10 cellular contexts compared by ENCODE assay signal in the genomic region with DNA sequence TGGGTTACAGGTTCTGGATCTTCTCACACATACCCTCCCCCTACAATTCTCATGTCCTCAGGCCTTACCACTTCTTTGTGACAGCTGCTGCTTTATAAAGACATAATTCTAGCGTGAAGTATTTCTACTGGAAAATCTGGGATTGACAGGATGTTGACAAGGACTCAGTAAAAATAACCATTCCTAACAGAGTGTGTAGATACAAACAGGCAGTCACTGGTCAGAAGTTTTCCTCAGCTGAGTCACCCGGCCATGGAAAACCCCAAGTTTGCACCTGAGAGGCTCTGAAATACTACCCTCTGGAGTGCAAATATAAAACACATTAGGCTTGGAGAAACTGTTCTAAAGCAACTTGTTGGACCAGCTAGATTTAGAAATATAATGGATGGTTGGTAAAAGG. TPM values are rescaled to one million over a fixed set of nuclear protein-coding genes. Genes with fewer than 3 reads are reported as not detected.
DNase-seq lines count a peak whose midpoint lies in the region; ATAC-seq and TF ChIP-seq lines count a peak whose summit lies in the region.
"Had no signal": no experiment of that assay in that cellular context is flagged by ENCODE, and none has a peak within 500 bp of the region (broad histone marks: within the 10 kb centered on the region; RNA-seq: fewer than 3 reads in every experiment).

No MANE protein-coding gene starts in this region.

- no peak for DNase-seq in heart left ventricle
- no peak for DNase-seq in Right ventricle myocardium superior
- peak; percentile 63 for DNase-seq in MCF 10A (ENCODE audit: unreplicated experiment)
- peak in 1 of 3 donors; percentile 35 for DNase-seq in right lobe of liver
- DNase-seq in SKM-1 treated with dmso at 0.1 percent for 144 hours (lab: John Stamatoyannopoulos, UW; ENCODE audit: unreplicated experiment) = no peak
- no peak for DNase-seq in GM19238 (ENCODE audit: insufficient read length, low spot score)
- DNase-seq: activated effector memory CD4-positive, alpha-beta T cell treated with Interleukin-2 at 50 U/mL for 16 hours; NCI-H446 had no signal

- intact Hi-C loops in heart left ventricle (cut with DNase I) (loop anchor here in 2 of 10 donors (5.0 to 10.0 kb wide), 4 partner anchors 38 to 125 kb away; a partner anchor contains a TSS), Right ventricle myocardium superior (cut with DNase I) (no loop called here), MCF 10A (cut with micrococcal nuclease) (no loop called here), right lobe of liver (cut with DNase I) (no loop called here)

- CTCF ChIA-PET in MCF 10A (lab: Yijun Ruan, JAX) = interaction anchor here (0.6 to 0.8 kb wide), 4 partner anchors 22 to 261 kb away, joined by 3 to 4 read pairs (median 3); no protein-coding TSS in a partner anchor

- H3K4me1 Mint-ChIP-seq in MCF 10A (ENCODE audit: insufficient read depth, unreplicated experiment) = peaks cover 23% of the 10 kb centered on the region

- H3K36me3 Mint-ChIP-seq in MCF 10A (ENCODE audit: insufficient read depth, unreplicated experiment) = peaks cover 14% of the 10 kb centered on the region

- BruUV-seq in MCF 10A (replicated peaks; lab: Mats Ljungman, UMichigan) = no TSS peak

- 7 to 24% (median 17%) methylated on average over 2 of the region's 2 CpGs for WGBS in heart left ventricle, 4 donors
- 51% methylated on average over 2 of the region's 2 CpGs for WGBS in right lobe of liver (ENCODE audit: insufficient coverage, low coverage, low lambda C conversion rate, missing lambda C conversion rate)

- H3K27me3 ChIP-seq in heart left ventricle (no peaks in the 10 kb centered on the region), right lobe of liver (no peaks in the 10 kb centered on the region)

- H3K27me3 Mint-ChIP-seq in MCF 10A (ENCODE audit: insufficient read depth, unreplicated experiment) = no peaks in the 10 kb centered on the region

- peaks cover 0 to 5% (median 0%) of the 10 kb centered on the region in 9 donors for H3K36me3 ChIP-seq in heart left ventricle
- H3K36me3 ChIP-seq in right lobe of liver = no peaks in the 10 kb centered on the region

- POLR2A ChIA-PET in MCF 10A (lab: Yijun Ruan, JAX) = interaction anchor here (0.6 to 1.7 kb wide), 5 partner anchors 12 to 75 kb away, joined by 3 to 6 read pairs (median 4); no protein-coding TSS in a partner anchor

- ATAC-seq in heart left ventricle (peak; percentile 31 to 84 (median 55)), Right ventricle myocardium superior (ENCODE audit: poor library complexity) (no peak), right lobe of liver (peak in 3 of 4 donors; percentile 14 to 85 (median 51)), GM21529 (IDR thresholded peaks at IDR 0.05; ENCODE audit: unreplicated experiment) (no peak), HG03342 (IDR thresholded peaks at IDR 0.05; ENCODE audit: unreplicated experiment) (no peak)

- H3K4me1 ChIP-seq in heart left ventricle (peaks cover 0 to 89% (median 67%) of the 10 kb centered on the region in 12 donors), right lobe of liver (peaks cover 0 to 33% (median 4%) of the 10 kb centered on the region in 4 donors)

- TF ChIP-seq CTCF in heart left ventricle (IDR thresholded peaks at IDR 0.05) (no peak), MCF 10A (IDR thresholded peaks at IDR 0.05; ENCODE audit: unreplicated experiment) (no peak), right lobe of liver (IDR thresholded peaks at IDR 0.05) (no peak)

- no peaks in the 10 kb centered on the region for H3K9me3 ChIP-seq in heart left ventricle
- H3K9me3 ChIP-seq in right lobe of liver = no peaks in the 10 kb centered on the region

- no peak for TF ChIP-seq POLR2A in heart left ventricle (IDR thresholded peaks at IDR 0.05)
- TF ChIP-seq POLR2A in right lobe of liver (IDR thresholded peaks at IDR 0.05) = no peak

- peak overlapping the region in 9 of 12 donors; percentile 16 to 73 (median 51) for H3K27ac ChIP-seq in heart left ventricle
- H3K27ac ChIP-seq in right lobe of liver = peak overlapping the region in 1 of 3 donors; percentile 31

- no peak overlapping the region for H3K4me3 ChIP-seq in heart left ventricle
- no peak overlapping the region for H3K4me3 ChIP-seq in right lobe of liver

- no peaks in the 10 kb centered on the region for H3K9me3 Mint-ChIP-seq in MCF 10A (ENCODE audit: unreplicated experiment)

- peak overlapping the region; percentile 86 for H3K27ac Mint-ChIP-seq in MCF 10A (ENCODE audit: low read depth, unreplicated experiment)

- H3K4me3 Mint-ChIP-seq in MCF 10A (ENCODE audit: unreplicated experiment) = no peak overlapping the region

RNA-seq across cellular contexts. Expression of a gene that starts 54.4 kb away (rescaled TPM):
- 10 to 100 TPM; 16.1 to 48.2 (median 27.0) TPM for total RNA-seq in heart left ventricle
- 10 to 100 TPM in 1 of 2 donors, 1 to 10 TPM in 1; 8.2 to 16.6 TPM for polyA plus RNA-seq in heart left ventricle
- total RNA-seq in Right ventricle myocardium superior = 28.3 TPM
- 32.6 and 43.7 TPM in 2 replicates for total RNA-seq in MCF 10A (2022)
- 10 to 100 TPM; 10.7 to 26.6 (median 16.9) TPM for total RNA-seq in right lobe of liver

Comparison
In these comparisons a context has a peak if more than half of its experiments do, and no peak if none do; other contexts are left out.
1. ATAC-seq: peak in heart left ventricle (4 of 4) and right lobe of liver (3 of 4); none in Right ventricle myocardium superior (single experiment), GM21529 (single experiment) and HG03342 (single experiment).